Comparison of ENCODE assay signal across 10 cellular contexts in the genomic region with DNA sequence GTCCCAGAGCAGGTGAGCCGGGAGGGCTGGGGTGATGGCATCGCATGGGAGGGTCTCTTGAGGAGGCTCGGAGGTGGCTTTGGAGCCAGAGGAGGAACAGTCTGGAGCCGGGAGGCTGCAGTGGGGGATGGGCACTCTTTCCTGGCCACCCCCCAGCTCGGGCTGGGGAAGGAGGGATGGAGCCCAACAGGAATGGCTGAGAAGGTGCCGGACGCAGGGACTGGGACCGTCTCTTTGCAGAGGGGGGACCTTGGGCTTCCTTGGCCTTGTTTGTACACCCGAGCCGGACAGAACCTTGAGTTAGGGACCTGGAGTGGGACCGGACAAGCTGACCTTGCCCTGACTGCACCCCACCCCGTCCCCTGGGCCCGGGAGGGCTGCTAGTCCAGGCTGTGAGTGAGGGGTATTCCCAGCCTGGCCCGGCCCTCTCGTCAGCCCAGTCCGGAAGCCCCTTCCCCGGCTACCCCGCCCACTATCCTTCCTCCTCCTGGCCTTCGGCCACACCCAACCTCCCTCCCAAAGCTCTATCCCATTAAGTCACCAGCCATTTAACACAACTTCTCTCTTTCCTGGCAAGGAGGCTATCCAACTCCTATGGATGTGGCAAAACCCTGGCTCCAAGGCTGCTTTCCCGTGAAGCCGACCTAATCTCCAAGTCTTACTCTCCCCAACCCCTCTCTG. TPM values are rescaled to one million over a fixed set of nuclear protein-coding genes. Genes with fewer than 3 reads are reported as not detected.
DNase-seq lines count a peak whose midpoint lies in the region; ATAC-seq, FAIRE-seq and TF ChIP-seq lines count a peak whose summit lies in the region.
"Had no signal": no experiment of that assay in that cellular context is flagged by ENCODE, and none has a peak within 500 bp of the region (broad histone marks: within the 10 kb centered on the region; RNA-seq: fewer than 3 reads in every experiment).

No MANE protein-coding gene starts in this region.

- intact Hi-C loops in A673 (cut with micrococcal nuclease; ENCODE audit: unreplicated experiment): no loop called here

- no TSS peak for BruUV-seq in A673 (replicated peaks; lab: Mats Ljungman, UMichigan)

- no peak for FAIRE-seq in frontal cortex (lab: Jason Lieb, UNC)

- H3K4me3 ChIP-seq in A673 (ENCODE audit: low read depth, low read length, poor library complexity, severe bottlenecking) (peak overlapping the region; percentile 31), HFF-Myc (replicated peaks; ENCODE audit: low read depth, low read length) (peak overlapping the region; percentile 37), ectodermal cell (ENCODE audit: insufficient read depth, low read depth, low read length) (peak overlapping the region; percentile 25), mucosa of stomach (ENCODE audit: low read length) (no peak overlapping the region)

- H3K27ac ChIP-seq in A673 (ENCODE audit: low read depth, low read length, poor library complexity, severe bottlenecking) (no peak overlapping the region), ectodermal cell (ENCODE audit: insufficient read depth, low read depth, low read length, poor library complexity, severe bottlenecking) (no peak overlapping the region)
- H3K27ac ChIP-seq: cardiac muscle cell had no signal

- CTCF ChIA-PET in A673 (lab: Charles Lee): no interaction called here

- no peaks in the 10 kb centered on the region for H3K27me3 ChIP-seq in A673 (replicated peaks; ENCODE audit: insufficient read depth, low read depth, low read length, poor library complexity)
- H3K27me3 ChIP-seq in ectodermal cell (ENCODE audit: control insufficient read depth, insufficient read depth, low read length, poor library complexity, severe bottlenecking): peaks cover 35% of the 10 kb centered on the region
- H3K27me3 ChIP-seq in mucosa of stomach (ENCODE audit: control insufficient read depth, insufficient read depth, low read length): peaks cover 11% of the 10 kb centered on the region

- peaks cover 6% of the 10 kb centered on the region for H3K36me3 ChIP-seq in A673 (ENCODE audit: insufficient read depth, low read length, poor library complexity, severe bottlenecking)
- peaks cover 11% of the 10 kb centered on the region for H3K36me3 ChIP-seq in ectodermal cell (ENCODE audit: control insufficient read depth, insufficient read depth, low read length)
- H3K36me3 ChIP-seq in mucosa of stomach (ENCODE audit: control insufficient read depth, insufficient read depth, low read length): no peaks in the 10 kb centered on the region

- 13% methylated on average over 21 of the region's 21 CpGs for WGBS in ectodermal cell, 2 experiments

- TF ChIP-seq CTCF in A673 (conservative IDR thresholded peaks at IDR 0.05; ENCODE audit: low read depth, low read length) (no peak), HFF-Myc (IDR thresholded peaks at IDR 0.05; ENCODE audit: low read depth, low read length, missing control alignments) (no peak)

- no peak for DNase-seq in A673 (ENCODE audit: low spot score)
- no peak for DNase-seq in HFF-Myc (ENCODE audit: extremely low read depth, low read depth)
- DNase-seq in putamen (ENCODE audit: low spot score): no peak
- no peak for DNase-seq in frontal cortex (ENCODE audit: low spot score in 2 of 2)
- no peak for DNase-seq in HK-2 (ENCODE audit: unreplicated experiment)
- DNase-seq: NCI-H1436 had no signal

- H3K9me3 ChIP-seq in A673 (ENCODE audit: low read depth, low read length, poor library complexity, severe bottlenecking): no peaks in the 10 kb centered on the region
- no peaks in the 10 kb centered on the region for H3K9me3 ChIP-seq in ectodermal cell (ENCODE audit: control insufficient read depth, low read length)
- H3K9me3 ChIP-seq in mucosa of stomach (ENCODE audit: control insufficient read depth, low read length): no peaks in the 10 kb centered on the region

- H3K4me1 ChIP-seq in A673 (ENCODE audit: insufficient read depth, low read length, poor library complexity, severe bottlenecking) (peaks cover 11% of the 10 kb centered on the region), ectodermal cell (ENCODE audit: control insufficient read depth, insufficient read depth, low read length) (peaks cover 14% of the 10 kb centered on the region), mucosa of stomach (ENCODE audit: control insufficient read depth, insufficient read depth, low read length) (peaks cover 27% of the 10 kb centered on the region)

- ATAC-seq in GM19023 (IDR thresholded peaks at IDR 0.05; ENCODE audit: unreplicated experiment): no peak

- POLR2A ChIA-PET in A673 (lab: Charles Lee; ENCODE audit: low non-redundant PET): no interaction called here

- peak overlapping the region; percentile 15 for H3K9ac ChIP-seq in mucosa of stomach (ENCODE audit: low read length)

RNA-seq across cellular contexts. Expression of a gene that starts 0.9 kb away (rescaled TPM):
- total RNA-seq in A673 (2021): 0.56 and 0.70 TPM in 2 replicates
- not detected for polyA plus RNA-seq in ectodermal cell (2013, experiment 1 of 4)
- 0.46 TPM for polyA plus RNA-seq in ectodermal cell (2013, experiment 2 of 4)
- 0.21 TPM for polyA plus RNA-seq in ectodermal cell (2013, experiment 3 of 4)
- 0.20 TPM for polyA plus RNA-seq in ectodermal cell (2013, experiment 4 of 4)
- 0.41 TPM for total RNA-seq in frontal cortex

RNA-seq across cellular contexts. Expression of a gene that starts 19.1 kb away (rescaled TPM):
- total RNA-seq in A673 (2021) (35.9 and 36.3 TPM in 2 replicates), frontal cortex (21.6 TPM)
- 32.3 TPM for polyA plus RNA-seq in ectodermal cell (2013, experiment 1 of 4)
- polyA plus RNA-seq in ectodermal cell (2013, experiment 2 of 4): 32.3 TPM
- 27.7 TPM for polyA plus RNA-seq in ectodermal cell (2013, experiment 3 of 4)
- 30.8 TPM for polyA plus RNA-seq in ectodermal cell (2013, experiment 4 of 4)

RNA-seq across cellular contexts. Expression of a gene that starts 22.3 kb away (rescaled TPM):
- total RNA-seq in A673 (2021): 0.34 and 1.2 TPM in 2 replicates
- polyA plus RNA-seq in ectodermal cell (2013, experiment 1 of 4): 0.30 TPM
- 0.25 TPM for polyA plus RNA-seq in ectodermal cell (2013, experiment 2 of 4)
- polyA plus RNA-seq in ectodermal cell (2013, experiment 3 of 4): 0.32 TPM
- 0.32 TPM for polyA plus RNA-seq in ectodermal cell (2013, experiment 4 of 4)
- under 0.01 TPM for total RNA-seq in frontal cortex

RNA-seq across cellular contexts. Expression of a gene that starts 34.8 kb away (rescaled TPM):
- 53.9 and 71.5 TPM in 2 replicates for total RNA-seq in A673 (2021)
- polyA plus RNA-seq in ectodermal cell (2013, experiment 1 of 4): 80.1 TPM
- 72.3 TPM for polyA plus RNA-seq in ectodermal cell (2013, experiment 2 of 4)
- polyA plus RNA-seq in ectodermal cell (2013, experiment 3 of 4): 87.0 TPM
- 91.8 TPM for polyA plus RNA-seq in ectodermal cell (2013, experiment 4 of 4)
- 13.9 TPM for total RNA-seq in frontal cortex

RNA-seq across cellular contexts. Expression of a gene that starts 50.2 kb away (rescaled TPM):
- total RNA-seq in A673 (2021) (44.7 and 48.2 TPM in 2 replicates), frontal cortex (35.9 TPM)
- polyA plus RNA-seq in ectodermal cell (2013, experiment 1 of 4): 55.7 TPM
- polyA plus RNA-seq in ectodermal cell (2013, experiment 2 of 4): 53.6 TPM
- 42.2 TPM for polyA plus RNA-seq in ectodermal cell (2013, experiment 3 of 4)
- 43.2 TPM for polyA plus RNA-seq in ectodermal cell (2013, experiment 4 of 4)
